Comparison of ENCODE assay signal across 8 cellular contexts in genomic region chr2:230713331-230714121, GRCh38. TPM values are rescaled to one million over a fixed set of nuclear protein-coding genes. Genes with fewer than 3 reads are reported as not detected.
DNase-seq lines count a peak whose midpoint lies in the region; ATAC-seq, FAIRE-seq and TF ChIP-seq lines count a peak whose summit lies in the region.

No MANE protein-coding gene starts in this region.

- H3K9me3 Mint-ChIP-seq in activated T-cell treated with anti-CD3 and anti-CD28 coated beads, Interleukin-2, amount 50 U/mL, for 24 hours = no peaks in the 10 kb centered on the region
- H3K9me3 Mint-ChIP-seq in naive B cell = no peaks in the 10 kb centered on the region

- peak; percentile 9 for ATAC-seq in HG02623 (IDR thresholded peaks at IDR 0.05; ENCODE audit: unreplicated experiment)
- peak; percentile 1 for ATAC-seq in naive B cell (ENCODE audit: low read depth in 2 of 2)

- TF ChIP-seq POLR2A in GM12892 (IDR thresholded peaks at IDR 0.05; ENCODE audit: low read depth, low read length) (no peak), esophagus muscularis mucosa (IDR thresholded peaks at IDR 0.05; ENCODE audit: low read depth) (no peak), suprapubic skin (IDR thresholded peaks at IDR 0.05) (no peak)

- TF ChIP-seq CTCF in esophagus muscularis mucosa (IDR thresholded peaks at IDR 0.05) (no peak), suprapubic skin (IDR thresholded peaks at IDR 0.05) (no peak)

- H3K27me3 ChIP-seq in esophagus muscularis mucosa (no peaks in the 10 kb centered on the region), suprapubic skin (no peaks in the 10 kb centered on the region)

- H3K4me3 Mint-ChIP-seq in activated T-cell treated with anti-CD3 and anti-CD28 coated beads, Interleukin-2, amount 50 U/mL, for 24 hours = peak overlapping the region; percentile 95
- peak overlapping the region; percentile 86 to 97 (median 90) for H3K4me3 Mint-ChIP-seq in naive B cell

- H3K27me3 Mint-ChIP-seq in activated T-cell treated with anti-CD3 and anti-CD28 coated beads, Interleukin-2, amount 50 U/mL, for 24 hours = no peaks in the 10 kb centered on the region
- no peaks in the 10 kb centered on the region for H3K27me3 Mint-ChIP-seq in naive B cell

- H3K4me3 ChIP-seq in esophagus muscularis mucosa = peak overlapping the region; percentile 97 to 99 (median 97)
- H3K4me3 ChIP-seq in suprapubic skin = peak overlapping the region; percentile 95

- H3K9me3 ChIP-seq in esophagus muscularis mucosa = no peaks in the 10 kb centered on the region
- H3K9me3 ChIP-seq in suprapubic skin = no peaks in the 10 kb centered on the region

- peaks cover 41% of the 10 kb centered on the region for H3K36me3 Mint-ChIP-seq in activated T-cell treated with anti-CD3 and anti-CD28 coated beads, Interleukin-2, amount 50 U/mL, for 24 hours (ENCODE audit: low read depth)
- no peaks in the 10 kb centered on the region for H3K36me3 Mint-ChIP-seq in naive B cell

- under 1% methylated on average over 48 of the region's 62 CpGs for WGBS in esophagus muscularis mucosa
- 0% methylated on average over 18 of the region's 62 CpGs for WGBS in suprapubic skin

- H3K27ac Mint-ChIP-seq in activated T-cell treated with anti-CD3 and anti-CD28 coated beads, Interleukin-2, amount 50 U/mL, for 24 hours = peak overlapping the region; percentile 94
- H3K27ac Mint-ChIP-seq in naive B cell = peak overlapping the region; percentile 18 to 94 (median 89)

- peak overlapping the region; percentile 96 to 98 (median 97) for H3K27ac ChIP-seq in esophagus muscularis mucosa (replicated peaks in 1 of 4)
- H3K27ac ChIP-seq in suprapubic skin = peak overlapping the region; percentile 99

- DNase-seq in GM12892 (ENCODE audit: insufficient read length) (peak; percentile 22), NCI-H82 (lab: John Stamatoyannopoulos, UW) (peak; percentile 69), esophagus muscularis mucosa (ENCODE audit: extremely low spot score) (no peak), naive B cell (peak; percentile 2), suprapubic skin (ENCODE audit: low spot score in 2 of 2) (peak; percentile 80), 8988T (no peak)
- peak; percentile 63 for DNase-seq in activated T-cell treated with anti-CD3 and anti-CD28 coated beads, Interleukin-2, amount 50 U/mL, for 24 hours

- intact Hi-C loops in esophagus muscularis mucosa (cut with DNase I) = loop anchor here (2.0 kb wide), 1 partner anchor 85 kb away; no protein-coding TSS in a partner anchor

- TF ChIP-seq EP300 in esophagus muscularis mucosa (IDR thresholded peaks at IDR 0.05) (no peak), suprapubic skin (IDR thresholded peaks at IDR 0.05) (no peak)

- peaks cover 37 to 59% (median 52%) of the 10 kb centered on the region in 4 donors for H3K4me1 ChIP-seq in esophagus muscularis mucosa
- H3K4me1 ChIP-seq in suprapubic skin = peaks cover 43% of the 10 kb centered on the region

- FAIRE-seq in GM12892 (lab: Jason Lieb, UNC) = no peak

- peaks cover 50% of the 10 kb centered on the region for H3K4me1 Mint-ChIP-seq in activated T-cell treated with anti-CD3 and anti-CD28 coated beads, Interleukin-2, amount 50 U/mL, for 24 hours (ENCODE audit: low read depth)
- peaks cover 40 to 60% (median 52%) of the 10 kb centered on the region in 3 donors for H3K4me1 Mint-ChIP-seq in naive B cell

- no peaks in the 10 kb centered on the region for H3K36me3 ChIP-seq in esophagus muscularis mucosa
- no peaks in the 10 kb centered on the region for H3K36me3 ChIP-seq in suprapubic skin

RNA-seq across cellular contexts. Expression of gene CAB39, which starts 0.9 kb away (rescaled TPM):
- 68.8 TPM for polyA plus RNA-seq in GM12892 (2012; ENCODE audit: missing spikeins)
- total RNA-seq in esophagus muscularis mucosa (100 to 1,000 TPM in 1 of 4 donors, 10 to 100 TPM in 3; 73.6 to 105 (median 83.9) TPM), suprapubic skin (10 to 100 TPM; 53.0 to 67.1 (median 59.5) TPM)
- polyA plus RNA-seq in naive B cell (ENCODE audit: low read depth in 6 of 6) = 10 to 100 TPM; 28.6 to 53.0 (median 43.6) TPM

Comparison
In these comparisons a context has a peak if more than half of its experiments do, and no peak if none do; other contexts are left out.
1. DNase-seq: peak in GM12892 (single experiment), NCI-H82 (single experiment), activated T-cell treated with anti-CD3 and anti-CD28 coated beads, Interleukin-2, amount 50 U/mL, for 24 hours (single experiment), naive B cell (single experiment) and suprapubic skin (2 of 2); none in esophagus muscularis mucosa (single experiment) and 8988T (single experiment).